ENCODE assay signal across 15 cellular contexts in the genomic region with DNA sequence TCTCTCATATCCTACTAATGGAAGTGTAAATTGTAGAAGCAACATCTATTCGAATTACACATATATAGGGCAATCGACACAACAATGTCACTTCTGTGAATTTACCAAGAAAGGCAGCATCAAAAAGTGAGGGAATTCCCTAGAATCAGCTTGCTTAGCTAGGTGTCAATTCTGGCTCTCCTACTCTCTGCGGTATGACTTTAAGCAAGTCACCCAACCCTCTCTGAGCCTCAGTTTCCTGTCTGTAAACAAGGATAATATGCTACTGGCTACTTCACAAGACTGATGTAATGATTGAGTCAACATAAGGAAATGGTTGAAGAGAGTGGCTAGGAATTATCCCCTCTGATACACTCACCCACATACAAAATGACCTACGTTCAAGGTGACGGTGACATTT. TPM values are rescaled to one million over a fixed set of nuclear protein-coding genes. Genes with fewer than 3 reads are reported as not detected.
DNase-seq lines count a peak whose midpoint lies in the region; ATAC-seq, FAIRE-seq and TF ChIP-seq lines count a peak whose summit lies in the region.
"Had no signal": no experiment of that assay in that cellular context is flagged by ENCODE, and none has a peak within 500 bp of the region (broad histone marks: within the 10 kb centered on the region; RNA-seq: fewer than 3 reads in every experiment).

No MANE protein-coding gene starts in this region.

- H3K27me3 Mint-ChIP-seq in activated T-cell treated with anti-CD3 and anti-CD28 coated beads, Interleukin-2, amount 50 U/mL, for 72 hours (ENCODE audit: low read depth) = no peaks in the 10 kb centered on the region
- H3K27me3 Mint-ChIP-seq in activated naive CD8-positive, alpha-beta T cell treated with anti-CD3 and anti-CD28 coated beads, Interleukin-2, amount 10 ng/mL, durations not matched to agents 7 days and 5 days = no peaks in the 10 kb centered on the region
- H3K27me3 Mint-ChIP-seq: progenitor cell of endocrine pancreas had no signal

- no peak for FAIRE-seq in H54 (lab: Jason Lieb, UNC)

- POLR2A ChIA-PET in activated naive CD8-positive, alpha-beta T cell treated with anti-CD3 and anti-CD28 coated beads, Interleukin-2, amount 10 ng/mL, durations not matched to agents 7 days and 5 days (lab: Charles Lee) = interaction anchor here (2.3 kb wide), 1 partner anchor 19 kb away, joined by 12 read pairs; the partner anchor contains the start of gene CCDC6

- no peak for TF ChIP-seq CTCF in NB4 (IDR thresholded peaks at IDR 0.05; ENCODE audit: low read depth, low read length)

- peaks cover 83% of the 10 kb centered on the region for H3K4me1 Mint-ChIP-seq in activated T-cell treated with anti-CD3 and anti-CD28 coated beads, Interleukin-2, amount 50 U/mL, for 72 hours (ENCODE audit: low read depth)
- H3K4me1 Mint-ChIP-seq in activated naive CD8-positive, alpha-beta T cell treated with anti-CD3 and anti-CD28 coated beads, Interleukin-2, amount 10 ng/mL, durations not matched to agents 7 days and 5 days = peaks cover 51% of the 10 kb centered on the region

- no peaks in the 10 kb centered on the region for H3K9me3 Mint-ChIP-seq in activated T-cell treated with anti-CD3 and anti-CD28 coated beads, Interleukin-2, amount 50 U/mL, for 72 hours
- H3K9me3 Mint-ChIP-seq in activated naive CD8-positive, alpha-beta T cell treated with anti-CD3 and anti-CD28 coated beads, Interleukin-2, amount 10 ng/mL, durations not matched to agents 7 days and 5 days = no peaks in the 10 kb centered on the region

- H3K4me3 Mint-ChIP-seq in activated T-cell treated with anti-CD3 and anti-CD28 coated beads, Interleukin-2, amount 50 U/mL, for 72 hours = peak overlapping the region; percentile 59 to 85
- peak overlapping the region; percentile 56 for H3K4me3 Mint-ChIP-seq in activated naive CD8-positive, alpha-beta T cell treated with anti-CD3 and anti-CD28 coated beads, Interleukin-2, amount 10 ng/mL, durations not matched to agents 7 days and 5 days

- peak in 1 of 2 donors; percentile 45 for DNase-seq in activated T-cell treated with anti-CD3 and anti-CD28 coated beads, Interleukin-2, amount 50 U/mL, for 72 hours
- no peak for DNase-seq in activated T-cell treated with anti-CD3 and anti-CD28 coated beads, Interleukin-2, amount 50 U/mL, for 1 hour
- peak; percentile 52 for DNase-seq in NB4 (ENCODE audit: low read depth)
- no peak for DNase-seq in activated naive CD8-positive, alpha-beta T cell treated with anti-CD3 and anti-CD28 coated beads, Interleukin-2, amount 10 ng/mL, durations not matched to agents 7 days and 5 days
- no peak for DNase-seq in stimulated activated naive CD8-positive, alpha-beta T cell treated with anti-CD3 and anti-CD28 coated beads, Interleukin-15, Interleukin-2, amounts not matched to agents 100 U/mL and 50 U/mL, for 24 hours
- DNase-seq in germinal center (ENCODE audit: low spot score) = no peak
- no peak for DNase-seq in H54 (ENCODE audit: insufficient read length, low spot score)
- DNase-seq: Calu3, foreskin melanocyte, NCI-H146, NCI-H446, SJCRH30, spleen had no signal

- peaks cover 11 to 15% of the 10 kb centered on the region in 2 donors for H3K36me3 Mint-ChIP-seq in activated T-cell treated with anti-CD3 and anti-CD28 coated beads, Interleukin-2, amount 50 U/mL, for 72 hours (ENCODE audit: insufficient read depth in 2 of 2)
- H3K36me3 Mint-ChIP-seq in activated naive CD8-positive, alpha-beta T cell treated with anti-CD3 and anti-CD28 coated beads, Interleukin-2, amount 10 ng/mL, durations not matched to agents 7 days and 5 days = peaks cover 20% of the 10 kb centered on the region

- TF ChIP-seq POLR2A in NB4 (IDR thresholded peaks at IDR 0.05; ENCODE audit: extremely low read depth, insufficient read length) = no peak
- TF ChIP-seq POLR2A in H54 (IDR thresholded peaks at IDR 0.05; ENCODE audit: low read depth, low read length) = no peak

- peak overlapping the region; percentile 87 for H3K27ac Mint-ChIP-seq in activated T-cell treated with anti-CD3 and anti-CD28 coated beads, Interleukin-2, amount 50 U/mL, for 72 hours
- peak overlapping the region; percentile 50 for H3K27ac Mint-ChIP-seq in activated naive CD8-positive, alpha-beta T cell treated with anti-CD3 and anti-CD28 coated beads, Interleukin-2, amount 10 ng/mL, durations not matched to agents 7 days and 5 days
- H3K27ac Mint-ChIP-seq: progenitor cell of endocrine pancreas had no signal

- no peak overlapping the region for H3K4me3 ChIP-seq in NB4 (ENCODE audit: low read depth, low read length)
- H3K4me3 ChIP-seq: SJCRH30, spleen had no signal

- peak; percentile 82 to 86 for ATAC-seq in activated T-cell treated with anti-CD3 and anti-CD28 coated beads, Interleukin-2, amount 50 U/mL, for 72 hours (replicated peaks in 1 of 2)
- no peak for ATAC-seq in activated naive CD8-positive, alpha-beta T cell treated with anti-CD3 and anti-CD28 coated beads, Interleukin-2, amount 10 ng/mL, durations not matched to agents 7 days and 5 days (ENCODE audit: low read depth)
- peak; percentile 80 for ATAC-seq in stimulated activated naive CD8-positive, alpha-beta T cell treated with anti-CD3 and anti-CD28 coated beads, Interleukin-15, Interleukin-2, amounts not matched to agents 100 U/mL and 50 U/mL, for 24 hours
- ATAC-seq in HG03342 (IDR thresholded peaks at IDR 0.05; ENCODE audit: unreplicated experiment) = no peak

RNA-seq across cellular contexts. Expression of gene CCDC6, which starts 19.4 kb away (rescaled TPM):
- 100 to 1,000 TPM in 1 of 2 donors, 10 to 100 TPM in 1; 77.7 to 107 TPM for total RNA-seq in activated T-cell treated with anti-CD3 and anti-CD28 coated beads, Interleukin-2, amount 50 U/mL, for 72 hours
- total RNA-seq in activated naive CD8-positive, alpha-beta T cell treated with anti-CD3 and anti-CD28 coated beads, Interleukin-2, amount 10 ng/mL, durations not matched to agents 7 days and 5 days = 10 to 100 TPM; 20.4 to 21.4 TPM

Comparison
In these comparisons a context has a peak if more than half of its experiments do, and no peak if none do; other contexts are left out.
1. ATAC-seq: peak in activated T-cell treated with anti-CD3 and anti-CD28 coated beads, Interleukin-2, amount 50 U/mL, for 72 hours (2 of 2) and stimulated activated naive CD8-positive, alpha-beta T cell treated with anti-CD3 and anti-CD28 coated beads, Interleukin-15, Interleukin-2, amounts not matched to agents 100 U/mL and 50 U/mL, for 24 hours (single experiment); none in activated naive CD8-positive, alpha-beta T cell treated with anti-CD3 and anti-CD28 coated beads, Interleukin-2, amount 10 ng/mL, durations not matched to agents 7 days and 5 days (single experiment) and HG03342 (single experiment).